23 cellular contexts compared by ENCODE assay signal in the genomic region with DNA sequence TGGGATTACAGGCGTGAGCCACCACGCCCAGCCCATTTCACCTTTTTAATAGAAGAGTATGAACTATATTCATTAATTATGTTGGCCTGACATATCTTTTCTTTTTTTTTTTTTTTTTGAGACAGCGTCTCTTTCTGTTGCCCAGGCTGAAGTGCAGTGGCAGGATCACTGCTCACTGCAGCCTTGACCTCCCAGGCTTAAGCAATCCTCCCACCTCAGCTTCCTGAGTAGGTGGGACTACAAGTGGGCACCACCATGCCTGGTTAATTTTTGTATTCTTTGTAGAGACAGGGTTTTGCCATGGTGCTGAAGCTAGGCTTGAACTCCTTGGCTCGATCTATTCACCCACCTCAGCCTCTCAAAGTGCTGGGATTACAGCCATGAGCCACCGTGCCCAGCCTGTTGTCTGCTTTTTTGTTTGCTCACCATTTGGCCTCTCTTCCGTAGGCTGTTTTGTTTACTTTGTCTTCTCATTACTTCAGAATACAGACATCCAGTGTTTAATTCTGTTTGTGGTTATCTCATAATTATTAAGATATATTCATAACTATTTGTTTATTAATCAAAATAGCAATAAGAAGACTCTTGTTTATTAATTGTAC.
"Had no signal": no experiment of that assay in that cellular context is flagged by ENCODE, and none has a peak within 500 bp of the region (broad histone marks: within the 10 kb centered on the region; RNA-seq: fewer than 3 reads in every experiment).

No MANE protein-coding gene starts in this region.

- H3K4me1 ChIP-seq: foreskin keratinocyte, left ventricle myocardium inferior, parathyroid adenoma, psoas muscle, spleen, tibial artery had no signal

- H3K9me3 ChIP-seq: left ventricle myocardium inferior, psoas muscle, spleen, tibial artery had no signal

- H3K4me3 ChIP-seq: coronary artery, left ventricle myocardium inferior, lung, psoas muscle, spleen, tibial artery had no signal

- H3K36me3 ChIP-seq: left ventricle myocardium inferior, spleen, tibial artery had no signal

- H3K27ac ChIP-seq: coronary artery, foreskin keratinocyte, left ventricle myocardium inferior, parathyroid adenoma, psoas muscle, spleen, tibial artery had no signal

- DNase-seq: effector CD4-positive, alpha-beta T cell; endodermal cell; erythroblast; foreskin keratinocyte; immature natural killer cell; left ventricle myocardium inferior; mesenchymal stem cell; midbrain; psoas muscle; retina; spleen; stimulated activated CD4-positive, alpha-beta T cell treated with anti-CD3 and anti-CD28 coated beads, Interleukin-15, amount 100 ng/mL, for 24 hours; stimulated activated CD4-positive, alpha-beta T cell treated with anti-CD3 and anti-CD28 coated beads, Interleukin-1b, Interleukin-23, amount 100 ng/mL, for 48 hours; stimulated activated CD4-positive, alpha-beta T cell treated with anti-CD3 and anti-CD28 coated beads, Interleukin-4, amount 100 ng/mL, for 24 hours; tibial artery had no signal

- FAIRE-seq: endothelial cell of umbilical vein, keratinocyte had no signal

- H3K27me3 ChIP-seq: foreskin keratinocyte, spleen, tibial artery had no signal

- ATAC-seq: foreskin keratinocyte; natural killer cell treated with Interleukin-12 subunit alpha and Interleukin-12 subunit beta and Interleukin-15 and Interleukin-18, amount 100 ng/mL, for 72 hours; psoas muscle; sciatic nerve; stimulated activated memory B cell treated with anti-CD40 and anti-IgM and Interleukin-4, amounts not matched to agents 10 μg/mL and 1 μg/mL and 100 μg/mL, for 72 hours had no signal
